ENCODE assay signal across 10 cellular contexts in the genomic region with DNA sequence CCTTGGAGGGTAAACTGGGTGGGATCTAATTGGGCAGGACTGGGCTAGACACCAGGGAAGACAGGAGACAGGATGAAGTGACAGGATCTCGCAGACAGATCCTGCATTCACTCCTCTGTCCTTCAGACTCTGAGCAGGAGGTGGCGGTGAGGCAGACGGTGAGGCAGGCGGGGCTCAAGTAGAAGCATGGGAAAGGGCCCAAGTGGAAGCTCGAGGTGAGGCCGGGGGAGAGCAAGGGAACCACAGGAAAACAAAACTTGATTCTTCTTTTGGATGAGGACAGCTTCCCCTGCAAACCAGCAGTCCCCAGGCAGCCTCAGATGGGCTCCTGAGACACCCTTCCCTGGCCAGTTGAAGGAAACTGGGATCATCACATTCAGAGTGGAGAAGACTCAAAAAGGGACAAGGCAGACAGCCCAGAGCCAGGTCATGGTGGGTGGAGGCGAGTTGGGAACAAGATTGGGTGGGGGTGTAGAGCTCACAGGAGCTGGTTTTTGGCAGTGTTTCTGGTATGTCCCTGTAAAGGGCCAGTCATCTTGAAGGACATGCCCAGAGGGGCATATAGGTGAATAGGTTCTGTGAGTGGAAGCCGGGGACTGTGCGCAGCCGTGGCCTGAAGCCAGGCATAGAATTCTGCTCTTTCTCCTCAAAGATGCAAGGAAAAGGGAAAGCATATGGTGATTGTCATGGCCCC. TPM values are rescaled to one million over a fixed set of nuclear protein-coding genes. Genes with fewer than 3 reads are reported as not detected.
DNase-seq lines count a peak whose midpoint lies in the region; ATAC-seq, FAIRE-seq and TF ChIP-seq lines count a peak whose summit lies in the region.
"Had no signal": no experiment of that assay in that cellular context is flagged by ENCODE, and none has a peak within 500 bp of the region (broad histone marks: within the 10 kb centered on the region; RNA-seq: fewer than 3 reads in every experiment).

No MANE protein-coding gene starts in this region.

- TF ChIP-seq POLR2A in breast epithelium (IDR thresholded peaks at IDR 0.05) = no peak
- no peak for TF ChIP-seq POLR2A in HepG2 (IDR thresholded peaks at IDR 0.05; ENCODE audit: insufficient read depth in 1 of 2, low read depth in 2 of 2, low read length in 2 of 2)
- no peak for TF ChIP-seq POLR2A in upper lobe of left lung (IDR thresholded peaks at IDR 0.05)

- FAIRE-seq in bronchial epithelial cell (lab: Jason Lieb, UNC) (no peak), HepG2 (lab: Jason Lieb, UNC) (no peak)

- intact Hi-C loops in MCF 10A (cut with micrococcal nuclease) = no loop called here
- intact Hi-C loops in breast epithelium (cut with DNase I; ENCODE audit: low total_unique reads) = no loop called here
- intact Hi-C loops in HepG2 (cut with micrococcal nuclease; ENCODE audit: unreplicated experiment) = no loop called here

- H3K4me1 ChIP-seq in breast epithelium (no peaks in the 10 kb centered on the region), HepG2 (ENCODE audit: insufficient read depth, low read length) (peaks cover 58% of the 10 kb centered on the region), upper lobe of left lung (peaks cover 30 to 41% (median 34%) of the 10 kb centered on the region in 4 donors)

- peak overlapping the region; percentile 29; the same call in 1 of the 2 replicates for H3K4me2 ChIP-seq in HepG2 (ENCODE audit: low read depth, low read length)

- POLR2A ChIA-PET in MCF 10A (lab: Yijun Ruan, JAX) (interaction anchor here (0.6 to 3.4 kb wide), 8 partner anchors 16 to 68 kb away, joined by 3 to 14 read pairs (median 3); partner anchors contain the start of gene INKA2), HepG2 (lab: Yijun Ruan, JAX) (interaction anchor here (0.7 kb wide), 1 partner anchor 18 kb away, joined by 3 read pairs; the partner anchor contains the start of gene INKA2)

- BruUV-seq in MCF 10A (replicated peaks; lab: Mats Ljungman, UMichigan) = no TSS peak
- BruUV-seq in HepG2 (replicated peaks; lab: Mats Ljungman, UMichigan) = no TSS peak

- no peaks in the 10 kb centered on the region for H3K9me3 Mint-ChIP-seq in MCF 10A (ENCODE audit: unreplicated experiment)

- peak; percentile 31 for ATAC-seq in HepG2
- ATAC-seq in upper lobe of left lung (ENCODE audit: low FRiP score in 2 of 2) = peak; percentile 15 to 34
- ATAC-seq in HG02938 (IDR thresholded peaks at IDR 0.05; ENCODE audit: unreplicated experiment) = no peak

- H4K20me1 ChIP-seq in HepG2 (ENCODE audit: insufficient read depth, low read length) = no peaks in the 10 kb centered on the region

- peak; percentile 78 for DNase-seq in MCF 10A (ENCODE audit: unreplicated experiment)
- DNase-seq in breast epithelium (ENCODE audit: low spot score in 2 of 2) = no peak
- DNase-seq in bronchial epithelial cell (ENCODE audit: low read depth) = peak; percentile 20
- DNase-seq in HepG2 (ENCODE audit: low spot score) = no peak
- no peak for DNase-seq in upper lobe of left lung
- no peak for DNase-seq in foreskin melanocyte
- no peak for DNase-seq in NK-92 (lab: John Stamatoyannopoulos, UW; ENCODE audit: unreplicated experiment)

- H2AFZ ChIP-seq in HepG2 (ENCODE audit: low read length) = no peak overlapping the region

- peaks cover 32% of the 10 kb centered on the region for H3K4me1 Mint-ChIP-seq in MCF 10A (ENCODE audit: insufficient read depth, unreplicated experiment)

- H3K27me3 ChIP-seq in breast epithelium (no peaks in the 10 kb centered on the region), bronchial epithelial cell (ENCODE audit: control insufficient read depth, insufficient read depth, low read length) (no peaks in the 10 kb centered on the region), HepG2 (ENCODE audit: control insufficient read depth in 1 of 2, insufficient read depth in 2 of 2, low read length in 2 of 2) (no peaks in the 10 kb centered on the region), upper lobe of left lung (no peaks in the 10 kb centered on the region)
- H3K27me3 ChIP-seq: BLaER1 treated with 17β-estradiol and CSF1 and Interleukin-3, amounts not matched to agents 10 nM and 100 nM; cardiac muscle cell had no signal

- H3K27ac ChIP-seq in breast epithelium = peak overlapping the region in 1 of 2 donors; percentile 55
- no peak overlapping the region for H3K27ac ChIP-seq in HepG2 (ENCODE audit: extremely low read length, insufficient read depth, low read length)
- peak overlapping the region; percentile 69 to 84 (median 83) for H3K27ac ChIP-seq in upper lobe of left lung
- H3K27ac ChIP-seq: cardiac muscle cell had no signal

- H3K4me3 Mint-ChIP-seq in MCF 10A (ENCODE audit: unreplicated experiment) = peak overlapping the region; percentile 1

- H3K36me3 Mint-ChIP-seq in MCF 10A (ENCODE audit: insufficient read depth, unreplicated experiment) = peaks cover 6% of the 10 kb centered on the region

- TF ChIP-seq CTCF in MCF 10A (IDR thresholded peaks at IDR 0.05; ENCODE audit: unreplicated experiment) (no peak), breast epithelium (IDR thresholded peaks at IDR 0.05) (no peak), bronchial epithelial cell (IDR thresholded peaks at IDR 0.05; ENCODE audit: insufficient read depth, low read length, severe bottlenecking) (no peak), HepG2 (CRISPR knock-in tag; IDR thresholded peaks at IDR 0.05) (no peak), upper lobe of left lung (IDR thresholded peaks at IDR 0.05) (no peak)

- TF ChIP-seq EP300 in HepG2 (IDR thresholded peaks at IDR 0.05; ENCODE audit: low read depth in 2 of 2, low read length in 2 of 2) (no peak), HepG2 (CRISPR knock-in tag; IDR thresholded peaks at IDR 0.05; ENCODE audit: borderline replicate concordance) (no peak), upper lobe of left lung (IDR thresholded peaks at IDR 0.05) (no peak)

- H3K9ac ChIP-seq in HepG2 (ENCODE audit: insufficient read depth, low read depth, low read length) = no peak overlapping the region

- H3K36me3 ChIP-seq in breast epithelium = no peaks in the 10 kb centered on the region
- H3K36me3 ChIP-seq in bronchial epithelial cell (ENCODE audit: control insufficient read depth, insufficient read depth, low read length) = no peaks in the 10 kb centered on the region
- H3K36me3 ChIP-seq in HepG2 (replicated peaks in 1 of 2; ENCODE audit: control insufficient read depth in 1 of 2, insufficient read depth in 2 of 2, low read length in 2 of 2) = no peaks in the 10 kb centered on the region
- H3K36me3 ChIP-seq in upper lobe of left lung = peaks cover 0 to 4% (median 0%) of the 10 kb centered on the region in 4 donors
- H3K36me3 ChIP-seq: cardiac muscle cell had no signal

- TF ChIP-seq RAD21 in HepG2 (CRISPR knock-in tag; IDR thresholded peaks at IDR 0.05) = no peak

- H3K9me3 ChIP-seq in breast epithelium (no peaks in the 10 kb centered on the region), HepG2 (ENCODE audit: low read length) (no peaks in the 10 kb centered on the region), upper lobe of left lung (no peaks in the 10 kb centered on the region)
- H3K9me3 ChIP-seq: BLaER1 treated with 17β-estradiol and CSF1 and Interleukin-3, amounts not matched to agents 10 nM and 100 nM had no signal

- in situ Hi-C loops in HepG2 (cut with HindIII; ENCODE audit: extremely low pct_ligation_motif_present, low pct_unique_long_range_greater_than_20kb) = loop anchor here (5.0 kb wide), 1 partner anchor 36 kb away; the partner anchor contains the start of gene DDX20

- no peaks in the 10 kb centered on the region for H3K79me2 ChIP-seq in HepG2 (ENCODE audit: insufficient read depth, low read length)

- CTCF ChIA-PET in MCF 10A (lab: Yijun Ruan, JAX) (interaction anchor here (0.5 to 1.7 kb wide), 3 partner anchors 26 to 310 kb away, joined by 3 to 5 read pairs (median 4); no protein-coding TSS in a partner anchor), HepG2 (lab: Yijun Ruan, JAX; ENCODE audit: low intra/inter-chr PET ratio, low total read pairs) (no interaction called here)

- 58% methylated on average over 10 of the region's 10 CpGs for WGBS in HepG2 (ENCODE audit: low lambda C conversion rate)
- WGBS in upper lobe of left lung, 2 donors = 47 to 58% methylated on average over 10 of the region's 10 CpGs

- H3K27me3 Mint-ChIP-seq in MCF 10A (ENCODE audit: insufficient read depth, unreplicated experiment) = no peaks in the 10 kb centered on the region

- H3K27ac Mint-ChIP-seq in MCF 10A (ENCODE audit: low read depth, unreplicated experiment) = peak overlapping the region; percentile 17

- H3K4me3 ChIP-seq in breast epithelium (no peak overlapping the region), bronchial epithelial cell (ENCODE audit: low read depth, low read length) (no peak overlapping the region), HepG2 (replicated peaks in 1 of 3; ENCODE audit: insufficient read depth in 1 of 3, low read depth in 2 of 3, low read length in 3 of 3) (no peak overlapping the region), upper lobe of left lung (no peak overlapping the region)
- H3K4me3 ChIP-seq: BLaER1 treated with 17β-estradiol and CSF1 and Interleukin-3, amounts not matched to agents 10 nM and 100 nM; cardiac muscle cell had no signal

RNA-seq across cellular contexts. Expression of gene INKA2, which starts 18.1 kb away (rescaled TPM):
- total RNA-seq in MCF 10A (2022) (3.5 and 6.6 TPM in 2 replicates), breast epithelium (1 to 10 TPM; 3.0 to 4.6 (median 3.8) TPM), bronchial epithelial cell (4.5 and 6.0 TPM in 2 replicates), HepG2 (2016; rRNA removed; fragmentation: Illumina TruSeq; extraction: Trizol) (4.6 and 6.1 TPM in 2 replicates), upper lobe of left lung (10 to 100 TPM in 1 of 6 donors, 1 to 10 TPM in 5; 4.5 to 11.5 (median 7.4) TPM)
- 0.61 and 1.2 TPM in 2 replicates for total RNA-seq in HepG2 (2016; cell fraction: cytosol; rRNA removed; fragmentation: Illumina TruSeq; extraction: Trizol; ENCODE audit: low read depth)
- total RNA-seq in HepG2 (2016; cell fraction: insoluble cytoplasmic fraction; rRNA removed; fragmentation: Illumina TruSeq; extraction: Trizol) = 4.0 and 4.3 TPM in 2 replicates
- total RNA-seq in HepG2 (2016; cell fraction: membrane; rRNA removed; fragmentation: Illumina TruSeq; extraction: Trizol) = 2.5 and 2.9 TPM in 2 replicates
- 4.0 and 4.7 TPM in 2 replicates for total RNA-seq in HepG2 (2016; cell fraction: nucleus; rRNA removed; fragmentation: Illumina TruSeq; extraction: Trizol)
- 2.6 TPM in 2 replicates for polyA plus RNA-seq in HepG2 (2011; rRNA removed)
- polyA plus RNA-seq in HepG2 (2011; cell fraction: cytosol; rRNA removed) = 1.3 TPM in 2 replicates
- polyA plus RNA-seq in HepG2 (2011; cell fraction: nucleus; rRNA removed) = 2.5 and 3.6 TPM in 2 replicates
- polyA plus RNA-seq in HepG2 (2012) = 1.7 and 2.4 TPM in 2 replicates
- 0.77 and 1.1 TPM in 2 replicates for polyA plus RNA-seq in HepG2 (2016; cell fraction: cytosol; fragmentation: Illumina TruSeq; extraction: Trizol; ENCODE audit: low read depth)
- 2.2 and 3.8 TPM in 2 replicates for polyA plus RNA-seq in HepG2 (2016; cell fraction: insoluble cytoplasmic fraction; fragmentation: Illumina TruSeq; extraction: Trizol; ENCODE audit: low read depth)
- polyA plus RNA-seq in HepG2 (2016; cell fraction: membrane; fragmentation: Illumina TruSeq; extraction: Trizol; ENCODE audit: low read depth) = 1.9 and 2.0 TPM in 2 replicates
- polyA plus RNA-seq in HepG2 (2016; cell fraction: nucleus; fragmentation: Illumina TruSeq; extraction: Trizol; ENCODE audit: insufficient read depth, low read depth) = 6.2 and 10.3 TPM in 2 replicates
- 4.9 and 8.9 TPM in 2 replicates for polyA minus RNA-seq in HepG2 (2011; rRNA and poly(A)+ RNA removed; ENCODE audit: low replicate concordance)
- polyA minus RNA-seq in HepG2 (2011; cell fraction: cytosol; rRNA and poly(A)+ RNA removed) = 1.6 TPM in 1 of 2 replicates, not detected in the other
- 6.2 and 9.3 TPM in 2 replicates for polyA minus RNA-seq in HepG2 (2011; cell fraction: nucleus; rRNA and poly(A)+ RNA removed)

RNA-seq across cellular contexts. Expression of gene DDX20, which starts 34.6 kb away (rescaled TPM):
- total RNA-seq in MCF 10A (2022) (14.8 and 16.8 TPM in 2 replicates), breast epithelium (10 to 100 TPM; 14.1 to 28.0 (median 25.9) TPM), bronchial epithelial cell (9.5 and 13.2 TPM in 2 replicates), HepG2 (2016; rRNA removed; fragmentation: Illumina TruSeq; extraction: Trizol) (14.3 and 20.0 TPM in 2 replicates), upper lobe of left lung (10 to 100 TPM in 2 of 6 donors, 1 to 10 TPM in 4; 7.9 to 18.5 (median 9.2) TPM)
- 1.8 and 2.2 TPM in 2 replicates for total RNA-seq in HepG2 (2016; cell fraction: cytosol; rRNA removed; fragmentation: Illumina TruSeq; extraction: Trizol; ENCODE audit: low read depth)
- total RNA-seq in HepG2 (2016; cell fraction: insoluble cytoplasmic fraction; rRNA removed; fragmentation: Illumina TruSeq; extraction: Trizol) = 13.8 and 19.4 TPM in 2 replicates
- total RNA-seq in HepG2 (2016; cell fraction: membrane; rRNA removed; fragmentation: Illumina TruSeq; extraction: Trizol) = 5.0 and 6.5 TPM in 2 replicates
- 13.8 TPM in 2 replicates for total RNA-seq in HepG2 (2016; cell fraction: nucleus; rRNA removed; fragmentation: Illumina TruSeq; extraction: Trizol)
- 3.2 and 4.0 TPM in 2 replicates for polyA plus RNA-seq in HepG2 (2011; rRNA removed)
- 1.7 and 2.4 TPM in 2 replicates for polyA plus RNA-seq in HepG2 (2011; cell fraction: cytosol; rRNA removed)
- 4.0 and 5.2 TPM in 2 replicates for polyA plus RNA-seq in HepG2 (2011; cell fraction: nucleus; rRNA removed)
- polyA plus RNA-seq in HepG2 (2012) = 4.6 and 6.6 TPM in 2 replicates
- 0.71 and 0.80 TPM in 2 replicates for polyA plus RNA-seq in HepG2 (2016; cell fraction: cytosol; fragmentation: Illumina TruSeq; extraction: Trizol; ENCODE audit: low read depth)
- 13.4 and 14.2 TPM in 2 replicates for polyA plus RNA-seq in HepG2 (2016; cell fraction: insoluble cytoplasmic fraction; fragmentation: Illumina TruSeq; extraction: Trizol; ENCODE audit: low read depth)
- 1.7 and 2.0 TPM in 2 replicates for polyA plus RNA-seq in HepG2 (2016; cell fraction: membrane; fragmentation: Illumina TruSeq; extraction: Trizol; ENCODE audit: low read depth)
- polyA plus RNA-seq in HepG2 (2016; cell fraction: nucleus; fragmentation: Illumina TruSeq; extraction: Trizol; ENCODE audit: insufficient read depth, low read depth) = 14.9 and 15.2 TPM in 2 replicates
- 5.0 and 17.2 TPM in 2 replicates for polyA minus RNA-seq in HepG2 (2011; rRNA and poly(A)+ RNA removed; ENCODE audit: low replicate concordance)
- polyA minus RNA-seq in HepG2 (2011; cell fraction: cytosol; rRNA and poly(A)+ RNA removed) = 4.1 and 4.2 TPM in 2 replicates
- polyA minus RNA-seq in HepG2 (2011; cell fraction: nucleus; rRNA and poly(A)+ RNA removed) = 15.5 and 16.4 TPM in 2 replicates

Comparison
In these comparisons a context has a peak if more than half of its experiments do, and no peak if none do; other contexts are left out.
1. DNase-seq: peak in MCF 10A (single experiment) and bronchial epithelial cell (single experiment); none in breast epithelium (0 of 2), HepG2 (single experiment), upper lobe of left lung (0 of 2), foreskin melanocyte (single experiment) and NK-92 (single experiment).